Comparison of ENCODE assay signal across 1 cellular context in the genomic region with DNA sequence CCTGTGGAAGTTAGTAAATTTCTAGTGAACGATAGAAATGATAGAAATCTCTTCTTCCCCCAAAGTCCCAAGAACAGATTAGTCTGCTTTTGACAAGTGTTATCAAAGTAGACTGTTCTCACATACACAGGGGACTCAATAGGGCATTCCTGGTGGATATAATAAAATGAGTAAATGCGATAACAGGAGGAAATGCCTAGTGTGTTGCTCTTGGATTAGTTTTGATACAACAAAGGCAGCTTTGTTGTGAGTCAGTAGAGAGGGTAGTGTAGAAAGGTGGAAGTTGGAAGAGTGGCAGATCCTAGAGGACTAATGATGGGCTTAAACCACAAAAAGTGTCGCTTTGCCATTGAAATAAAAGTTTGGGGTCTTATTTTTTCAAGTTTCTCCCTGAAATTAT.
TF ChIP-seq lines count a peak whose summit lies in the region.

No MANE protein-coding gene starts in this region.

TF ChIP-seq in WTC11, 78 proteins besides CTCF, POLR2A, EP300 and RAD21:
- TF ChIP-seq, protein P1, sequence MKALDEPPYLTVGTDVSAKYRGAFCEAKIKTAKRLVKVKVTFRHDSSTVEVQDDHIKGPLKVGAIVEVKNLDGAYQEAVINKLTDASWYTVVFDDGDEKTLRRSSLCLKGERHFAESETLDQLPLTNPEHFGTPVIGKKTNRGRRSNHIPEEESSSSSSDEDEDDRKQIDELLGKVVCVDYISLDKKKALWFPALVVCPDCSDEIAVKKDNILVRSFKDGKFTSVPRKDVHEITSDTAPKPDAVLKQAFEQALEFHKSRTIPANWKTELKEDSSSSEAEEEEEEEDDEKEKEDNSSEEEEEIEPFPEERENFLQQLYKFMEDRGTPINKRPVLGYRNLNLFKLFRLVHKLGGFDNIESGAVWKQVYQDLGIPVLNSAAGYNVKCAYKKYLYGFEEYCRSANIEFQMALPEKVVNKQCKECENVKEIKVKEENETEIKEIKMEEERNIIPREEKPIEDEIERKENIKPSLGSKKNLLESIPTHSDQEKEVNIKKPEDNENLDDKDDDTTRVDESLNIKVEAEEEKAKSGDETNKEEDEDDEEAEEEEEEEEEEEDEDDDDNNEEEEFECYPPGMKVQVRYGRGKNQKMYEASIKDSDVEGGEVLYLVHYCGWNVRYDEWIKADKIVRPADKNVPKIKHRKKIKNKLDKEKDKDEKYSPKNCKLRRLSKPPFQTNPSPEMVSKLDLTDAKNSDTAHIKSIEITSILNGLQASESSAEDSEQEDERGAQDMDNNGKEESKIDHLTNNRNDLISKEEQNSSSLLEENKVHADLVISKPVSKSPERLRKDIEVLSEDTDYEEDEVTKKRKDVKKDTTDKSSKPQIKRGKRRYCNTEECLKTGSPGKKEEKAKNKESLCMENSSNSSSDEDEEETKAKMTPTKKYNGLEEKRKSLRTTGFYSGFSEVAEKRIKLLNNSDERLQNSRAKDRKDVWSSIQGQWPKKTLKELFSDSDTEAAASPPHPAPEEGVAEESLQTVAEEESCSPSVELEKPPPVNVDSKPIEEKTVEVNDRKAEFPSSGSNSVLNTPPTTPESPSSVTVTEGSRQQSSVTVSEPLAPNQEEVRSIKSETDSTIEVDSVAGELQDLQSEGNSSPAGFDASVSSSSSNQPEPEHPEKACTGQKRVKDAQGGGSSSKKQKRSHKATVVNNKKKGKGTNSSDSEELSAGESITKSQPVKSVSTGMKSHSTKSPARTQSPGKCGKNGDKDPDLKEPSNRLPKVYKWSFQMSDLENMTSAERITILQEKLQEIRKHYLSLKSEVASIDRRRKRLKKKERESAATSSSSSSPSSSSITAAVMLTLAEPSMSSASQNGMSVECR (CRISPR knock-in tag; IDR thresholded peaks at IDR 0.05; ENCODE audit: borderline replicate concordance): no peak
- TF ChIP-seq JUN (CRISPR knock-in tag; IDR thresholded peaks at IDR 0.05) (no peak), ZNF121 (CRISPR knock-in tag; IDR thresholded peaks at IDR 0.05) (no peak), KAT7 (CRISPR knock-in tag; IDR thresholded peaks at IDR 0.05; ENCODE audit: borderline replicate concordance) (no peak), CREM (CRISPR knock-in tag; IDR thresholded peaks at IDR 0.05) (no peak), ZNF671 (CRISPR knock-in tag; IDR thresholded peaks at IDR 0.05) (no peak), ZNF219 (CRISPR knock-in tag; IDR thresholded peaks at IDR 0.05; ENCODE audit: borderline replicate concordance) (no peak), NR1H2 (CRISPR knock-in tag; IDR thresholded peaks at IDR 0.05) (no peak), NFE2L1 (CRISPR knock-in tag; IDR thresholded peaks at IDR 0.05) (no peak), GTF2I (CRISPR knock-in tag; conservative IDR thresholded peaks at IDR 0.05) (no peak), ELF4 (CRISPR knock-in tag; IDR thresholded peaks at IDR 0.05; ENCODE audit: low read depth) (no peak), ZBTB21 (CRISPR knock-in tag; IDR thresholded peaks at IDR 0.05; ENCODE audit: borderline replicate concordance) (no peak), CBFB (CRISPR knock-in tag; IDR thresholded peaks at IDR 0.05; ENCODE audit: low read depth) (no peak), SMAD4 (CRISPR knock-in tag; IDR thresholded peaks at IDR 0.05) (no peak), ZNF423 (CRISPR knock-in tag; IDR thresholded peaks at IDR 0.05) (no peak), TP53 (CRISPR knock-in tag; IDR thresholded peaks at IDR 0.05) (no peak)
- TF ChIP-seq, protein P2, sequence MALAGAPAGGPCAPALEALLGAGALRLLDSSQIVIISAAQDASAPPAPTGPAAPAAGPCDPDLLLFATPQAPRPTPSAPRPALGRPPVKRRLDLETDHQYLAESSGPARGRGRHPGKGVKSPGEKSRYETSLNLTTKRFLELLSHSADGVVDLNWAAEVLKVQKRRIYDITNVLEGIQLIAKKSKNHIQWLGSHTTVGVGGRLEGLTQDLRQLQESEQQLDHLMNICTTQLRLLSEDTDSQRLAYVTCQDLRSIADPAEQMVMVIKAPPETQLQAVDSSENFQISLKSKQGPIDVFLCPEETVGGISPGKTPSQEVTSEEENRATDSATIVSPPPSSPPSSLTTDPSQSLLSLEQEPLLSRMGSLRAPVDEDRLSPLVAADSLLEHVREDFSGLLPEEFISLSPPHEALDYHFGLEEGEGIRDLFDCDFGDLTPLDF (CRISPR knock-in tag; IDR thresholded peaks at IDR 0.05): no peak
- TF ChIP-seq, protein P3, sequence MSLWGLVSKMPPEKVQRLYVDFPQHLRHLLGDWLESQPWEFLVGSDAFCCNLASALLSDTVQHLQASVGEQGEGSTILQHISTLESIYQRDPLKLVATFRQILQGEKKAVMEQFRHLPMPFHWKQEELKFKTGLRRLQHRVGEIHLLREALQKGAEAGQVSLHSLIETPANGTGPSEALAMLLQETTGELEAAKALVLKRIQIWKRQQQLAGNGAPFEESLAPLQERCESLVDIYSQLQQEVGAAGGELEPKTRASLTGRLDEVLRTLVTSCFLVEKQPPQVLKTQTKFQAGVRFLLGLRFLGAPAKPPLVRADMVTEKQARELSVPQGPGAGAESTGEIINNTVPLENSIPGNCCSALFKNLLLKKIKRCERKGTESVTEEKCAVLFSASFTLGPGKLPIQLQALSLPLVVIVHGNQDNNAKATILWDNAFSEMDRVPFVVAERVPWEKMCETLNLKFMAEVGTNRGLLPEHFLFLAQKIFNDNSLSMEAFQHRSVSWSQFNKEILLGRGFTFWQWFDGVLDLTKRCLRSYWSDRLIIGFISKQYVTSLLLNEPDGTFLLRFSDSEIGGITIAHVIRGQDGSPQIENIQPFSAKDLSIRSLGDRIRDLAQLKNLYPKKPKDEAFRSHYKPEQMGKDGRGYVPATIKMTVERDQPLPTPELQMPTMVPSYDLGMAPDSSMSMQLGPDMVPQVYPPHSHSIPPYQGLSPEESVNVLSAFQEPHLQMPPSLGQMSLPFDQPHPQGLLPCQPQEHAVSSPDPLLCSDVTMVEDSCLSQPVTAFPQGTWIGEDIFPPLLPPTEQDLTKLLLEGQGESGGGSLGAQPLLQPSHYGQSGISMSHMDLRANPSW (CRISPR knock-in tag; conservative IDR thresholded peaks at IDR 0.05; ENCODE audit: low read depth): no peak
- TF ChIP-seq, protein P4, sequence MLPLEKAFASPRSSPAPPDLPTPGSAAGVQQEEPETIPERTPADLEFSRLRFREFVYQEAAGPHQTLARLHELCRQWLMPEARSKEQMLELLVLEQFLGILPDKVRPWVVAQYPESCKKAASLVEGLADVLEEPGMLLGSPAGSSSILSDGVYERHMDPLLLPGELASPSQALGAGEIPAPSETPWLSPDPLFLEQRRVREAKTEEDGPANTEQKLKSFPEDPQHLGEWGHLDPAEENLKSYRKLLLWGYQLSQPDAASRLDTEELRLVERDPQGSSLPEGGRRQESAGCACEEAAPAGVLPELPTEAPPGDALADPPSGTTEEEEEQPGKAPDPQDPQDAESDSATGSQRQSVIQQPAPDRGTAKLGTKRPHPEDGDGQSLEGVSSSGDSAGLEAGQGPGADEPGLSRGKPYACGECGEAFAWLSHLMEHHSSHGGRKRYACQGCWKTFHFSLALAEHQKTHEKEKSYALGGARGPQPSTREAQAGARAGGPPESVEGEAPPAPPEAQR (CRISPR knock-in tag; IDR thresholded peaks at IDR 0.05): no peak
TF ChIP-seq in WTC11: peak in this region for 0.
